ENCODE assay signal across 39 cellular contexts in the genomic region with DNA sequence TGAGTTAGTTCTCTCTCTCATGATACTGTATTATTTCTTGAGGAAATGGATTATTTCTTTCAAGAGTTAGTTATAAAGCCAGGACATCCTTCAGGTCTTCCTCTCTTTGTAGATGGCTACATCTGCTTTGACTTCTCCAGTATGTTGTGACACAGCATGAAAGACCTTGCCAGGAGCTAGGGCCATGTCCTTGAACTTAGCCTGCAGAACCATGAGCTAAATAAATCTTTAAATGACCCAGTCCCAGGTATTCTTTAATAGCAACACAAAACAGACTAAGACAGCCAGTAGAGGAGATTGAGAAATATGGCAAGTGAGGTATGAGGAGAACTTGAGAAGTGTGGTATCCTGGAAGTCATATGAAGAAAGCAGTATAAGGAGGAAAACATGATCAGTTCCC.
"Had no signal": no experiment of that assay in that cellular context is flagged by ENCODE, and none has a peak within 500 bp of the region (broad histone marks: within the 10 kb centered on the region; RNA-seq: fewer than 3 reads in every experiment).

No MANE protein-coding gene starts in this region.

- H3K4me3 ChIP-seq: adrenal gland, ascending aorta, body of pancreas, breast epithelium, cardiac muscle cell had no signal

- H3K9me3 Mint-ChIP-seq: activated naive CD4-positive, alpha-beta T cell treated with anti-CD3 and anti-CD28 coated beads for 36 hours; activated naive CD4-positive, alpha-beta T cell treated with anti-CD3 and anti-CD28 coated beads, Interleukin-2, amount 10 ng/mL, durations not matched to agents 7 days and 5 days; activated naive CD4-positive, alpha-beta T cell treated with anti-CD3 and anti-CD28 coated beads, Interleukin-2, amount 50 U/mL, for 72 hours; activated naive CD8-positive, alpha-beta T cell treated with anti-CD3 and anti-CD28 coated beads for 36 hours; activated naive CD8-positive, alpha-beta T cell treated with anti-CD3 and anti-CD28 coated beads, Interleukin-2, amount 10 ng/mL, durations not matched to agents 7 days and 5 days; activated naive CD8-positive, alpha-beta T cell treated with anti-CD3 and anti-CD28 coated beads, Interleukin-2, amount 50 U/mL, for 24 hours; activated T-cell treated with anti-CD3 and anti-CD28 coated beads, Interleukin-2, amount 50 U/mL, for 24 hours; activated T-cell treated with anti-CD3 and anti-CD28 coated beads, Interleukin-2, amount 50 U/mL, for 4 hours; activated T-helper 1 cell treated with anti-CD3 and anti-CD28 coated beads, Interleukin-12 subunit alpha, Interleukin-12 subunit beta, Interleukin-2, Interleukin-4 antibody, amounts not matched to agents 30 ng/mL and 10 ng/mL and 1 ng/mL, durations not matched to agents 14 hours and 24 hours and 36 hours; activated T-helper 17 cell treated with anti-CD3 and anti-CD28 coated beads, Interleukin-2, amount 50 U/mL, for 72 hours; activated T-helper 2 cell treated with anti-CD3 and anti-CD28 coated beads, Interferon-gamma antibody, Interleukin-2, Interleukin-4, amounts not matched to agents 10 μg/mL and 5 μg/mL and 100 μg/mL, durations not matched to agents 14 hours and 24 hours and 36 hours had no signal

- H3K36me3 Mint-ChIP-seq: activated naive CD4-positive, alpha-beta T cell treated with anti-CD3 and anti-CD28 coated beads, Interleukin-2, amount 10 ng/mL, durations not matched to agents 7 days and 5 days; activated naive CD4-positive, alpha-beta T cell treated with anti-CD3 and anti-CD28 coated beads, Interleukin-2, amount 50 U/mL, for 24 hours; activated naive CD4-positive, alpha-beta T cell treated with anti-CD3 and anti-CD28 coated beads, Interleukin-2, amount 50 U/mL, for 72 hours; activated naive CD8-positive, alpha-beta T cell; activated naive CD8-positive, alpha-beta T cell treated with anti-CD3 and anti-CD28 coated beads for 36 hours; activated naive CD8-positive, alpha-beta T cell treated with anti-CD3 and anti-CD28 coated beads, Interleukin-2, amount 10 ng/mL, durations not matched to agents 7 days and 5 days; brain had no signal

- H3K36me3 ChIP-seq: adrenal gland, ascending aorta, brain microvascular endothelial cell, breast epithelium, cardiac muscle cell had no signal

- ATAC-seq: activated naive CD4-positive, alpha-beta T cell treated with anti-CD3 and anti-CD28 coated beads, Interleukin-2, amount 50 U/mL, for 72 hours; activated naive CD8-positive, alpha-beta T cell treated with anti-CD3 and anti-CD28 coated beads, Interleukin-2, amount 50 U/mL, for 24 hours; activated T-cell treated with anti-CD3 and anti-CD28 coated beads, Interleukin-2, amount 50 U/mL, for 4 hours; activated T-cell treated with anti-CD3 and anti-CD28 coated beads, Interleukin-2, amount 50 U/mL, for 72 hours; activated T-helper 17 cell treated with anti-CD3 and anti-CD28 coated beads, Interleukin-2, amount 50 U/mL, for 72 hours; body of pancreas had no signal

- H3K27ac Mint-ChIP-seq: activated naive CD4-positive, alpha-beta T cell treated with anti-CD3 and anti-CD28 coated beads for 36 hours; activated naive CD4-positive, alpha-beta T cell treated with anti-CD3 and anti-CD28 coated beads, Interleukin-2, amount 10 ng/mL, durations not matched to agents 7 days and 5 days; activated naive CD4-positive, alpha-beta T cell treated with anti-CD3 and anti-CD28 coated beads, Interleukin-2, amount 50 U/mL, for 24 hours; activated naive CD4-positive, alpha-beta T cell treated with anti-CD3 and anti-CD28 coated beads, Interleukin-2, amount 50 U/mL, for 72 hours; activated naive CD8-positive, alpha-beta T cell; activated naive CD8-positive, alpha-beta T cell treated with anti-CD3 and anti-CD28 coated beads for 36 hours; activated naive CD8-positive, alpha-beta T cell treated with anti-CD3 and anti-CD28 coated beads, Interleukin-2, amount 10 ng/mL, durations not matched to agents 7 days and 5 days; activated naive CD8-positive, alpha-beta T cell treated with anti-CD3 and anti-CD28 coated beads, Interleukin-2, amount 50 U/mL, for 24 hours; activated T-cell treated with anti-CD3 and anti-CD28 coated beads, Interleukin-2, amount 50 U/mL, for 24 hours; activated T-cell treated with anti-CD3 and anti-CD28 coated beads, Interleukin-2, amount 50 U/mL, for 72 hours; activated T-helper 1 cell treated with anti-CD3 and anti-CD28 coated beads, Interleukin-12 subunit alpha, Interleukin-12 subunit beta, Interleukin-2, Interleukin-4 antibody, amounts not matched to agents 30 ng/mL and 10 ng/mL and 1 ng/mL, durations not matched to agents 14 hours and 24 hours and 36 hours; activated T-helper 17 cell treated with anti-CD3 and anti-CD28 coated beads, Interleukin-2, amount 50 U/mL, for 72 hours; activated T-helper 2 cell treated with anti-CD3 and anti-CD28 coated beads, Interferon-gamma antibody, Interleukin-2, Interleukin-4, amounts not matched to agents 10 μg/mL and 5 μg/mL and 100 μg/mL, durations not matched to agents 14 hours and 24 hours and 36 hours; brain had no signal

- H3K27me3 Mint-ChIP-seq: activated naive CD4-positive, alpha-beta T cell treated with anti-CD3 and anti-CD28 coated beads, Interleukin-2, amount 10 ng/mL, durations not matched to agents 7 days and 5 days; activated naive CD4-positive, alpha-beta T cell treated with anti-CD3 and anti-CD28 coated beads, Interleukin-2, amount 50 U/mL, for 24 hours; activated naive CD8-positive, alpha-beta T cell; activated naive CD8-positive, alpha-beta T cell treated with anti-CD3 and anti-CD28 coated beads for 36 hours; activated naive CD8-positive, alpha-beta T cell treated with anti-CD3 and anti-CD28 coated beads, Interleukin-2, amount 10 ng/mL, durations not matched to agents 7 days and 5 days; activated T-cell treated with anti-CD3 and anti-CD28 coated beads, Interleukin-2, amount 50 U/mL, for 24 hours; central memory CD8-positive, alpha-beta T cell had no signal

- H3K4me1 Mint-ChIP-seq: activated naive CD4-positive, alpha-beta T cell treated with anti-CD3 and anti-CD28 coated beads, Interleukin-2, amount 10 ng/mL, durations not matched to agents 7 days and 5 days; activated naive CD4-positive, alpha-beta T cell treated with anti-CD3 and anti-CD28 coated beads, Interleukin-2, amount 50 U/mL, for 24 hours; activated naive CD8-positive, alpha-beta T cell treated with anti-CD3 and anti-CD28 coated beads for 36 hours; activated naive CD8-positive, alpha-beta T cell treated with anti-CD3 and anti-CD28 coated beads, Interleukin-2, amount 10 ng/mL, durations not matched to agents 7 days and 5 days; activated naive CD8-positive, alpha-beta T cell treated with anti-CD3 and anti-CD28 coated beads, Interleukin-2, amount 50 U/mL, for 24 hours; activated T-helper 17 cell treated with anti-CD3 and anti-CD28 coated beads, Interleukin-2, amount 50 U/mL, for 72 hours; central memory CD8-positive, alpha-beta T cell had no signal

- H3K9me3 ChIP-seq: adrenal gland, ascending aorta, body of pancreas, breast epithelium had no signal

- H3K27ac ChIP-seq: adrenal gland, ascending aorta, body of pancreas, brain microvascular endothelial cell, breast epithelium, cardiac muscle cell had no signal

- H3K27me3 ChIP-seq: adrenal gland, ascending aorta, body of pancreas, brain microvascular endothelial cell, breast epithelium, cardiac muscle cell had no signal

- H3K4me1 ChIP-seq: adrenal gland, ascending aorta, breast epithelium had no signal

- DNase-seq: activated effector memory CD4-positive, alpha-beta T cell treated with anti-CD3 and anti-CD28 coated beads, Interleukin-2, amount 50 U/mL, for 16 hours; activated effector memory CD4-positive, alpha-beta T cell treated with Interleukin-2 at 50 U/mL for 16 hours; activated gamma-delta T cell; activated gamma-delta T cell treated with Interleukin-2 at 50 U/mL for 16 hours; activated naive CD4-positive, alpha-beta T cell; activated naive CD4-positive, alpha-beta T cell treated with anti-CD3 and anti-CD28 coated beads for 36 hours; activated naive CD4-positive, alpha-beta T cell treated with anti-CD3 and anti-CD28 coated beads, Interleukin-2, amount 10 ng/mL, durations not matched to agents 7 days and 5 days; activated naive CD4-positive, alpha-beta T cell treated with anti-CD3 and anti-CD28 coated beads, Interleukin-2, amount 50 U/mL, for 16 hours; activated naive CD4-positive, alpha-beta T cell treated with Interleukin-2 at 50 U/mL for 16 hours; activated naive CD8-positive, alpha-beta T cell treated with anti-CD3 and anti-CD28 coated beads for 36 hours; activated naive CD8-positive, alpha-beta T cell treated with anti-CD3 and anti-CD28 coated beads, Interleukin-2, amount 10 ng/mL, durations not matched to agents 7 days and 5 days; activated naive CD8-positive, alpha-beta T cell treated with anti-CD3 and anti-CD28 coated beads, Interleukin-2, amount 50 U/mL, for 24 hours; activated T-cell treated with anti-CD3 and anti-CD28 coated beads for 4 hours; activated T-cell treated with anti-CD3 and anti-CD28 coated beads, Interleukin-2, amount 50 U/mL, for 1 hour; activated T-cell treated with anti-CD3 and anti-CD28 coated beads, Interleukin-2, amount 50 U/mL, for 24 hours; activated T-cell treated with anti-CD3 and anti-CD28 coated beads, Interleukin-2, amount 50 U/mL, for 4 hours; activated T-cell treated with anti-CD3 and anti-CD28 coated beads, Interleukin-2, amount 50 U/mL, for 48 hours; activated T-cell treated with anti-CD3 and anti-CD28 coated beads, Interleukin-2, amount 50 U/mL, for 72 hours; adrenal gland; amniotic stem cell; amygdala; anterior cingulate cortex; aorta; body of pancreas; brain microvascular endothelial cell; caudate nucleus; central memory CD4-positive, alpha-beta T cell; cerebellar nuclear complex had no signal

- H3K4me3 Mint-ChIP-seq: activated naive CD4-positive, alpha-beta T cell treated with anti-CD3 and anti-CD28 coated beads for 36 hours; activated naive CD4-positive, alpha-beta T cell treated with anti-CD3 and anti-CD28 coated beads, Interleukin-2, amount 10 ng/mL, durations not matched to agents 7 days and 5 days; activated naive CD4-positive, alpha-beta T cell treated with anti-CD3 and anti-CD28 coated beads, Interleukin-2, amount 50 U/mL, for 24 hours; activated naive CD8-positive, alpha-beta T cell; activated naive CD8-positive, alpha-beta T cell treated with anti-CD3 and anti-CD28 coated beads for 36 hours; activated naive CD8-positive, alpha-beta T cell treated with anti-CD3 and anti-CD28 coated beads, Interleukin-2, amount 10 ng/mL, durations not matched to agents 7 days and 5 days; activated naive CD8-positive, alpha-beta T cell treated with anti-CD3 and anti-CD28 coated beads, Interleukin-2, amount 50 U/mL, for 24 hours; activated T-cell treated with anti-CD3 and anti-CD28 coated beads, Interleukin-2, amount 50 U/mL, for 24 hours; activated T-cell treated with anti-CD3 and anti-CD28 coated beads, Interleukin-2, amount 50 U/mL, for 4 hours; activated T-cell treated with anti-CD3 and anti-CD28 coated beads, Interleukin-2, amount 50 U/mL, for 72 hours; activated T-helper 1 cell treated with anti-CD3 and anti-CD28 coated beads, Interleukin-12 subunit alpha, Interleukin-12 subunit beta, Interleukin-2, Interleukin-4 antibody, amounts not matched to agents 30 ng/mL and 10 ng/mL and 1 ng/mL, durations not matched to agents 14 hours and 24 hours and 36 hours; activated T-helper 17 cell treated with anti-CD3 and anti-CD28 coated beads, Interleukin-2, amount 50 U/mL, for 72 hours; brain; central memory CD8-positive, alpha-beta T cell had no signal
